Comparison of ENCODE assay signal across 8 cellular contexts in the genomic region with DNA sequence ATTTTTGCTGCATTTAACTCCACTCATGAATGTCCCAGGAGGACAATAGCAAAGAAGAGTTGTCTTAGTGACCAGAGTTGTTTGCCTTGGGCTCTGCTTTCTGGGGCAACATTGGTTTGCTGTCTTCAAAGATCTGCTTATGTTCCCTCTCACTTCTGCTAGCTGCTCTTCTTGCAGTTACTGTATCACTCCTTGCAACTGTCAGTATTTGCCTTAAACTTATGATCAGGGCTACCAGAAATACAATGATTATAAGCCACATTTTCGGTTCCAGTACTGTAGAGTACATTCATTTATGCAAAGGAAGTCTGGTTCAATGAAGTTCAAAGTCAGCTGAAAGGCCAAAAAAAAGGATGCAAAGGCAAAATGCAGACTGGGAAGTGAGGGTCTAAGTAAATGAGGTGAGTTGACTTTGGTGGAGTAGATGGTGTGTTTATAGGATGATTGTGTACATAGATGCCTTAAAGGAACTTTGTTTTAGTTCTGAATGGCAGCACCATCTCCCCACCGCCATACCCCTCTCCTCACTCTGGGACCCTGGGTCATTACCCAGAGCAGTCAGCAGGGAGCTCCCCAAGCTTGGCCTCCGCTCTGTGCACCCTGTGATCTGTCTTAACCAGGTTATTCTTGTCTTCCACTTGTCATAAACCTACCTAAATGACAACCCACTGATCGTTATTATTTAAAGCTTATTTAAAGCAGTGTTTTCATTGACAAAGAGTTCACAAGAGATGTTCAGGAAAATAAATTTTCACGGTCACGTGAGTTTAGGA.
DNase-seq lines count a peak whose midpoint lies in the region; ATAC-seq, FAIRE-seq and TF ChIP-seq lines count a peak whose summit lies in the region.

No MANE protein-coding gene starts in this region.

- in situ Hi-C loops in GM23248 (cut with MboI) = no loop called here
- in situ Hi-C loops in G401 (cut with HindIII; ENCODE audit: low sequenced_read_pairs) = no loop called here

- no peak overlapping the region for H3K9ac ChIP-seq in OCI-LY1 (ENCODE audit: low read length)
- H3K9ac ChIP-seq in GM23248 = no peak overlapping the region

- WGBS in heart right ventricle, 2 donors = 82 to 84% methylated on average over 6 of the region's 6 CpGs
- 78 to 82% methylated on average over 6 of the region's 6 CpGs for WGBS in GM23248 (ENCODE audit: low coverage in 1 of 2, low lambda C conversion rate in 2 of 2, missing lambda C conversion rate in 2 of 2), 2 experiments

- H4K20me1 ChIP-seq in OCI-LY1 (ENCODE audit: insufficient read depth, low read length) (no peaks in the 10 kb centered on the region), GM23248 (ENCODE audit: insufficient read depth) (no peaks in the 10 kb centered on the region)

- H2AFZ ChIP-seq in OCI-LY1 (ENCODE audit: low read length) (no peak overlapping the region), GM23248 (no peak overlapping the region)

- no peak for FAIRE-seq in HTR-8/SVneo (lab: Jason Lieb, UNC)

- H3K9me2 ChIP-seq in OCI-LY1 (ENCODE audit: low read depth, low read length) (no peaks in the 10 kb centered on the region), GM23248 (ENCODE audit: insufficient read depth) (no peaks in the 10 kb centered on the region)

- no peaks in the 10 kb centered on the region for H3K79me2 ChIP-seq in OCI-LY1 (ENCODE audit: insufficient read depth, low read length)
- no peaks in the 10 kb centered on the region for H3K79me2 ChIP-seq in GM23248 (ENCODE audit: insufficient read depth)

- DNase-seq in GM06990 (ENCODE audit: extremely low read depth, insufficient read length) (no peak), GM20000 (ENCODE audit: low spot score) (peak; percentile 16), heart right ventricle (peak in 1 of 2 donors; percentile 16), HTR-8/SVneo (ENCODE audit: insufficient read length, low spot score) (no peak), GM23248 (no peak), occipital lobe (lab: John Stamatoyannopoulos, UW) (no peak), G401 (ENCODE audit: low spot score) (no peak)

- H3K36me3 ChIP-seq in GM06990 (ENCODE audit: control insufficient read depth, insufficient read depth, low read length) = no peaks in the 10 kb centered on the region
- H3K36me3 ChIP-seq in OCI-LY1 (ENCODE audit: insufficient read depth, low read length) = no peaks in the 10 kb centered on the region
- no peaks in the 10 kb centered on the region for H3K36me3 ChIP-seq in heart right ventricle
- H3K36me3 ChIP-seq in GM23248 (ENCODE audit: low read depth) = no peaks in the 10 kb centered on the region

- H3K4me2 ChIP-seq in OCI-LY1 (ENCODE audit: low read length) (no peak overlapping the region), GM23248 (ENCODE audit: unreplicated experiment) (no peak overlapping the region)

- peak; percentile 41 for TF ChIP-seq CTCF in GM06990 (IDR thresholded peaks at IDR 0.05; ENCODE audit: insufficient read depth, low read length, poor library complexity, severe bottlenecking)
- TF ChIP-seq CTCF in GM20000 (IDR thresholded peaks at IDR 0.05; ENCODE audit: extremely low read depth, missing control alignments) = peak; percentile 21
- TF ChIP-seq CTCF in OCI-LY1 (IDR thresholded peaks at IDR 0.05; ENCODE audit: low read length) = peak; percentile 28; the same call in 1 of the 2 replicates
- TF ChIP-seq CTCF in heart right ventricle (IDR thresholded peaks at IDR 0.05) = peak in 8 of 9 donors; percentile 10 to 57 (median 40)

- H3K9me3 ChIP-seq in OCI-LY1 (ENCODE audit: low read length) (no peaks in the 10 kb centered on the region), heart right ventricle (no peaks in the 10 kb centered on the region), GM23248 (ENCODE audit: low read depth) (no peaks in the 10 kb centered on the region)

- H3K4me3 ChIP-seq in GM06990 (replicated peaks; ENCODE audit: low read depth, low read length) (no peak overlapping the region), OCI-LY1 (ENCODE audit: low read depth, low read length, poor library complexity, severe bottlenecking) (no peak overlapping the region), heart right ventricle (no peak overlapping the region), GM23248 (no peak overlapping the region)

- peak in 6 of 8 donors; percentile 29 to 75 (median 68) for ATAC-seq in heart right ventricle

- H3F3A ChIP-seq in OCI-LY1 (ENCODE audit: insufficient read depth, low read length) (no peaks in the 10 kb centered on the region), GM23248 (ENCODE audit: insufficient read depth) (no peaks in the 10 kb centered on the region)

- H3K27me3 ChIP-seq in GM06990 (replicated peaks; ENCODE audit: control insufficient read depth, insufficient read depth, low read length) (no peaks in the 10 kb centered on the region), OCI-LY1 (ENCODE audit: insufficient read depth, low read length) (no peaks in the 10 kb centered on the region), heart right ventricle (no peaks in the 10 kb centered on the region), GM23248 (replicated peaks; ENCODE audit: insufficient read depth) (no peaks in the 10 kb centered on the region)

- intact Hi-C loops in heart right ventricle (cut with DNase I) = loop anchor here in 6 of 10 donors (5.0 to 10.0 kb wide), 4 partner anchors 436 to 451 kb away; no protein-coding TSS in a partner anchor

- H3K4me1 ChIP-seq in OCI-LY1 (ENCODE audit: insufficient read depth, low read length, severe bottlenecking) (no peaks in the 10 kb centered on the region), heart right ventricle (no peaks in the 10 kb centered on the region), GM23248 (ENCODE audit: insufficient read depth) (no peaks in the 10 kb centered on the region)

- H3K27ac ChIP-seq in OCI-LY1 (ENCODE audit: low read depth, low read length, poor library complexity, severe bottlenecking) = no peak overlapping the region
- H3K27ac ChIP-seq in heart right ventricle = no peak overlapping the region
- H3K27ac ChIP-seq in GM23248 = no peak overlapping the region
